12 cellular contexts compared by ENCODE assay signal in the genomic region with DNA sequence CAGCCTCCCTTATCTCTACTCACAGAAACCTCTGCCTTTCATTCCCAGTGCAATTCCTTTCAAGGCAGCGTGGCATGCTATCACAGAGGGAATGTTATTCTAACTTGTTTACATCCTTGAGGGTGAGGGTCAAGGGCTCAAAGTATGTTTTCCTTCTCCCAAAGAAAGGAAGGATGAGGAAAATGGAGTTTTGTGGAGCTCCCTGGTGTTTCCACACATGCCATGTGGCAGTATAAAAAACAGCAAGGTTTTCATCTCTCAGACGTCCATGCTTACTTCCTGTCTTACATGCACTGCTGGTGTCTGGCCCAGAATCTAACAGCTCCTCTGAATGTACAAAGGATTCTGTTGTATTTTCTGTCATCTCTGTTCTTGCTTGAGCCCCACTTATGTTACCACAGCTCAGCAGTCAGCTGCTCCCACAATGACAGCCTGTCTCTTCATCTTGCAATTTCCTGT.
DNase-seq lines count a peak whose midpoint lies in the region; ATAC-seq, FAIRE-seq and TF ChIP-seq lines count a peak whose summit lies in the region.
"Had no signal": no experiment of that assay in that cellular context is flagged by ENCODE, and none has a peak within 500 bp of the region (broad histone marks: within the 10 kb centered on the region; RNA-seq: fewer than 3 reads in every experiment).

No MANE protein-coding gene starts in this region.

- H3K36me3 ChIP-seq in endothelial cell of umbilical vein (ENCODE audit: control insufficient read depth in 2 of 2, extremely low read depth in 1 of 2, insufficient read depth in 2 of 2, low read length in 2 of 2): no peaks in the 10 kb centered on the region
- H3K36me3 ChIP-seq in neural cell (ENCODE audit: insufficient read depth, low read length): no peaks in the 10 kb centered on the region

- H3K79me2 ChIP-seq in endothelial cell of umbilical vein (ENCODE audit: control insufficient read depth, insufficient read depth, low read length) (no peaks in the 10 kb centered on the region), neural cell (replicated peaks; ENCODE audit: insufficient read depth, low read length) (no peaks in the 10 kb centered on the region)

- no peak for TF ChIP-seq RAD21 in neural cell (conservative IDR thresholded peaks at IDR 0.05)

- TF ChIP-seq EP300 in neural cell (conservative IDR thresholded peaks at IDR 0.05; ENCODE audit: poor library complexity, severe bottlenecking): peak; percentile 81

- H3K4me3 ChIP-seq in AG04450 (ENCODE audit: low read depth, low read length) (no peak overlapping the region), endothelial cell of umbilical vein (replicated peaks in 1 of 3; ENCODE audit: insufficient read depth in 1 of 3, low read depth in 1 of 3, low read length in 3 of 3) (no peak overlapping the region), neural cell (ENCODE audit: low read length) (no peak overlapping the region)

- CTCF ChIA-PET in AG04450 (lab: Charles Lee) (interaction anchor here (0.8 to 1.1 kb wide), 4 partner anchors 9 to 52 kb away, joined by 3 to 5 read pairs (median 3); no protein-coding TSS in a partner anchor), endothelial cell of umbilical vein (lab: Charles Lee) (interaction anchor here (1.0 to 1.9 kb wide), 11 partner anchors 9 to 223 kb away, joined by 3 to 8 read pairs (median 4); a partner anchor contains a TSS)

- H3K4me2 ChIP-seq in endothelial cell of umbilical vein (ENCODE audit: insufficient read depth, low read length) (peak overlapping the region; percentile 47), neural cell (ENCODE audit: low read length) (peak overlapping the region; percentile 32)

- H3K9me1 ChIP-seq in endothelial cell of umbilical vein (replicated peaks; ENCODE audit: control insufficient read depth, extremely low read depth, insufficient read depth, low read length): no peaks in the 10 kb centered on the region

- H3K27me3 ChIP-seq in AG04450 (ENCODE audit: control insufficient read depth, insufficient read depth, low read length): no peaks in the 10 kb centered on the region
- H3K27me3 ChIP-seq in endothelial cell of umbilical vein (ENCODE audit: control insufficient read depth in 2 of 2, insufficient read depth in 2 of 2, low read length in 2 of 2): no peaks in the 10 kb centered on the region
- no peaks in the 10 kb centered on the region for H3K27me3 ChIP-seq in neural cell (ENCODE audit: insufficient read depth, low read depth, low read length)

- H2AFZ ChIP-seq in endothelial cell of umbilical vein (ENCODE audit: low read depth, low read length): peak overlapping the region; percentile 91
- peak overlapping the region; percentile 16 for H2AFZ ChIP-seq in neural cell (ENCODE audit: low read depth, low read length)

- peaks cover 16% of the 10 kb centered on the region for H3K4me1 ChIP-seq in endothelial cell of umbilical vein (ENCODE audit: control insufficient read depth, extremely low read depth, insufficient read depth, low read length)

- peak overlapping the region; percentile 39 for H3K9ac ChIP-seq in endothelial cell of umbilical vein (replicated peaks; ENCODE audit: extremely low read depth, insufficient read depth, low read length)
- H3K9ac ChIP-seq in neural cell (ENCODE audit: low read length): peak overlapping the region; percentile 27

- POLR2A ChIA-PET in AG04450 (lab: Yijun Ruan, JAX): no interaction called here
- POLR2A ChIA-PET in endothelial cell of umbilical vein (lab: Charles Lee): interaction anchor here (0.6 to 1.0 kb wide), 3 partner anchors 91 to 211 kb away, joined by 3 to 4 read pairs (median 3); a partner anchor contains a TSS

- in situ Hi-C loops in GM13976 (cut with MboI; ENCODE audit: low sequenced_read_pairs, unreplicated experiment): no loop called here

- DNase-seq in AG04450 (ENCODE audit: low read depth, low spot score): peak; percentile 7
- DNase-seq in NCI-H2227 (lab: John Stamatoyannopoulos, UW; ENCODE audit: unreplicated experiment): peak; percentile 7
- DNase-seq in endothelial cell of umbilical vein (ENCODE audit: low read depth, low spot score): peak; percentile 99
- no peak for DNase-seq in GM13976 (ENCODE audit: low spot score)
- DNase-seq in KG1 (lab: John Stamatoyannopoulos, UW): no peak
- DNase-seq: activated T-cell treated with anti-CD3 and anti-CD28 coated beads for 4 hours, Karpas-422, right cardiac atrium had no signal

- ATAC-seq in HG03025 (IDR thresholded peaks at IDR 0.05; ENCODE audit: low FRiP score, unreplicated experiment) (no peak), GM21367 (IDR thresholded peaks at IDR 0.05; ENCODE audit: unreplicated experiment) (no peak)

- intact Hi-C loops in endothelial cell of umbilical vein (cut with micrococcal nuclease): loop anchor here (2.0 kb wide), 1 partner anchor 44 kb away; no protein-coding TSS in a partner anchor

- H3F3A ChIP-seq in neural cell (ENCODE audit: insufficient read depth, low read length, poor library complexity, severe bottlenecking): no peaks in the 10 kb centered on the region

- H3K9me3 ChIP-seq in AG04450 (ENCODE audit: control insufficient read depth, insufficient read depth, low read length) (no peaks in the 10 kb centered on the region), endothelial cell of umbilical vein (replicated peaks; ENCODE audit: control insufficient read depth, insufficient read depth, low read length) (no peaks in the 10 kb centered on the region), neural cell (ENCODE audit: low read length) (no peaks in the 10 kb centered on the region)

- H3K27ac ChIP-seq in AG04450 (ENCODE audit: low read depth, low read length): no peak overlapping the region
- peak overlapping the region; percentile 81 for H3K27ac ChIP-seq in endothelial cell of umbilical vein (ENCODE audit: insufficient read depth, low read depth, low read length)
- peak overlapping the region; percentile 69 for H3K27ac ChIP-seq in neural cell (ENCODE audit: low read length)

- H3K9me2 ChIP-seq in neural cell (ENCODE audit: insufficient read depth, low read length): no peaks in the 10 kb centered on the region

- TF ChIP-seq CTCF in AG04450 (IDR thresholded peaks at IDR 0.05; ENCODE audit: low read depth, low read length) (no peak), endothelial cell of umbilical vein (IDR thresholded peaks at IDR 0.05; ENCODE audit: extremely low read depth in 1 of 2, insufficient read depth in 1 of 2, low read depth in 1 of 2, low read length in 2 of 2) (no peak), neural cell (IDR thresholded peaks at IDR 0.05; ENCODE audit: poor library complexity, severe bottlenecking) (no peak), GM13976 (IDR thresholded peaks at IDR 0.05; ENCODE audit: borderline replicate concordance, control extremely low read depth, extremely low read depth, insufficient read depth, missing control alignments) (no peak)

- peak; percentile 37 for TF ChIP-seq POLR2A in endothelial cell of umbilical vein (IDR thresholded peaks at IDR 0.05; ENCODE audit: low read depth, low read length)

- H4K20me1 ChIP-seq in endothelial cell of umbilical vein (replicated peaks; ENCODE audit: control insufficient read depth, extremely low read depth, insufficient read depth, low read length) (no peaks in the 10 kb centered on the region), neural cell (ENCODE audit: insufficient read depth) (no peaks in the 10 kb centered on the region)

- dilution Hi-C loops in endothelial cell of umbilical vein (cut with MboI; ENCODE audit: extremely low pct_ligation_motif_present, low sequenced_read_pairs): no loop called here

- FAIRE-seq in endothelial cell of umbilical vein (lab: Jason Lieb, UNC): no peak
- FAIRE-seq: colon had no signal

- BruUV-seq in endothelial cell of umbilical vein (replicated peaks; lab: Mats Ljungman, UMichigan): no TSS peak

TF ChIP-seq in endothelial cell of umbilical vein, 7 proteins besides CTCF, POLR2A, EP300 and RAD21:
- TF ChIP-seq MYC (IDR thresholded peaks at IDR 0.05; ENCODE audit: low read depth, low read length) (no peak), EZH2 (IDR thresholded peaks at IDR 0.05; ENCODE audit: borderline replicate concordance, low read depth, low read length, severe bottlenecking) (no peak), FOS (IDR thresholded peaks at IDR 0.05; ENCODE audit: borderline replicate concordance, insufficient read depth, low read length) (no peak), GATA2 (IDR thresholded peaks at IDR 0.05; ENCODE audit: insufficient read depth, insufficient read length, low read depth, low read length) (peak; percentile 32), POLR2AphosphoS5 (IDR thresholded peaks at IDR 0.05; ENCODE audit: insufficient read depth, low read depth, low read length) (no peak), JUN (IDR thresholded peaks at IDR 0.05; ENCODE audit: borderline replicate concordance, insufficient read depth, insufficient read length, low read depth) (no peak)
- TF ChIP-seq, protein P1, sequence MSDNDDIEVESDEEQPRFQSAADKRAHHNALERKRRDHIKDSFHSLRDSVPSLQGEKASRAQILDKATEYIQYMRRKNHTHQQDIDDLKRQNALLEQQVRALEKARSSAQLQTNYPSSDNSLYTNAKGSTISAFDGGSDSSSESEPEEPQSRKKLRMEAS (IDR thresholded peaks at IDR 0.05; ENCODE audit: insufficient read depth, insufficient read length): peak; percentile 45
TF ChIP-seq in endothelial cell of umbilical vein: peak in this region for 2.

TF ChIP-seq in neural cell, 6 proteins besides CTCF, POLR2A, EP300 and RAD21 (continues in another document):
- TF ChIP-seq EZH2 (IDR thresholded peaks at IDR 0.05; ENCODE audit: borderline replicate concordance, insufficient read depth, low read length, poor library complexity, severe bottlenecking): no peak
- TF ChIP-seq TAF1 (IDR thresholded peaks at IDR 0.05; ENCODE audit: low read depth): no peak
- peak; percentile 43 for TF ChIP-seq SMC3 (conservative IDR thresholded peaks at IDR 0.05; ENCODE audit: poor library complexity)
- TF ChIP-seq MXI1 (conservative IDR thresholded peaks at IDR 0.05; ENCODE audit: poor library complexity, severe bottlenecking): peak; percentile 65

Comparison
In these comparisons a context has a peak if more than half of its experiments do, and no peak if none do; other contexts are left out.
1. DNase-seq: peak in AG04450 (single experiment), NCI-H2227 (single experiment) and endothelial cell of umbilical vein (single experiment); none in GM13976 (single experiment) and KG1 (single experiment).